22 cellular contexts compared by ENCODE assay signal in genomic region chr9:12544700-12545099, GRCh38.
"Had no signal": no experiment of that assay in that cellular context is flagged by ENCODE, and none has a peak within 500 bp of the region (broad histone marks: within the 10 kb centered on the region; RNA-seq: fewer than 3 reads in every experiment).

No MANE protein-coding gene starts in this region.

- H3K4me3 Mint-ChIP-seq: naive thymus-derived CD4-positive, alpha-beta T cell; natural killer cell; nephron; neural progenitor cell; stimulated activated memory B cell treated with anti-CD40 and anti-IgM and Interleukin-4, amounts not matched to agents 10 μg/mL and 1 μg/mL and 100 μg/mL, for 72 hours; stimulated activated naive CD8-positive, alpha-beta T cell treated with anti-CD3 and anti-CD28 coated beads, Interleukin-15, Interleukin-2, amounts not matched to agents 100 ng/mL and 50 ng/mL, for 24 hours had no signal

- H3K36me3 Mint-ChIP-seq: naive thymus-derived CD4-positive, alpha-beta T cell; neural progenitor cell; stimulated activated memory B cell treated with anti-CD40 and anti-IgM and Interleukin-4, amounts not matched to agents 10 μg/mL and 1 μg/mL and 100 μg/mL, for 72 hours had no signal

- H3K4me1 Mint-ChIP-seq: naive thymus-derived CD4-positive, alpha-beta T cell; natural killer cell; nephron; neural progenitor cell; stimulated activated memory B cell treated with anti-CD40 and anti-IgM and Interleukin-4, amounts not matched to agents 10 μg/mL and 1 μg/mL and 100 μg/mL, for 72 hours had no signal

- DNase-seq: naive thymus-derived CD4-positive, alpha-beta T cell; natural killer cell; occipital lobe; ovary; right cardiac atrium; right lobe of liver; sigmoid colon; spleen; stimulated activated CD4-positive, alpha-beta T cell treated with anti-CD3 and anti-CD28 coated beads, Interleukin-12 subunit alpha, Interleukin-12 subunit beta, amount 100 ng/mL, for 4 hours; stimulated activated CD4-positive, alpha-beta T cell treated with anti-CD3 and anti-CD28 coated beads, Interleukin-1b, Interleukin-23, amount 100 ng/mL, for 48 hours; stimulated activated CD4-positive, alpha-beta T cell treated with anti-CD3 and anti-CD28 coated beads, Interleukin-4, amount 100 ng/mL, for 1 hour; stimulated activated CD4-positive, alpha-beta T cell treated with anti-CD3 and anti-CD28 coated beads, Interleukin-4, amount 100 ng/mL, for 4 hours; stimulated activated CD8-positive, alpha-beta memory T cell treated with anti-CD3 and anti-CD28 coated beads, Interleukin-4, amount 100 ng/mL, for 48 hours; stimulated activated naive CD4-positive, alpha-beta T cell treated with Interleukin-2 at 50 U/mL for 16 hours; stomach; thyroid gland; trophoblast cell; upper lobe of left lung had no signal

- H3K27ac Mint-ChIP-seq: naive thymus-derived CD4-positive, alpha-beta T cell; natural killer cell; nephron; stimulated activated memory B cell treated with anti-CD40 and anti-IgM and Interleukin-4, amounts not matched to agents 10 μg/mL and 1 μg/mL and 100 μg/mL, for 72 hours; stimulated activated naive CD8-positive, alpha-beta T cell treated with anti-CD3 and anti-CD28 coated beads, Interleukin-15, Interleukin-2, amounts not matched to agents 100 ng/mL and 50 ng/mL, for 24 hours had no signal

- H3K9me3 Mint-ChIP-seq: nephron, neural progenitor cell had no signal

- H3K27me3 Mint-ChIP-seq: naive thymus-derived CD4-positive, alpha-beta T cell; stimulated activated memory B cell treated with anti-CD40 and anti-IgM and Interleukin-4, amounts not matched to agents 10 μg/mL and 1 μg/mL and 100 μg/mL, for 72 hours; stimulated activated naive CD8-positive, alpha-beta T cell treated with anti-CD3 and anti-CD28 coated beads, Interleukin-15, Interleukin-2, amounts not matched to agents 100 ng/mL and 50 ng/mL, for 24 hours had no signal
